ENCODE assay signal across 9 cellular contexts in the genomic region with DNA sequence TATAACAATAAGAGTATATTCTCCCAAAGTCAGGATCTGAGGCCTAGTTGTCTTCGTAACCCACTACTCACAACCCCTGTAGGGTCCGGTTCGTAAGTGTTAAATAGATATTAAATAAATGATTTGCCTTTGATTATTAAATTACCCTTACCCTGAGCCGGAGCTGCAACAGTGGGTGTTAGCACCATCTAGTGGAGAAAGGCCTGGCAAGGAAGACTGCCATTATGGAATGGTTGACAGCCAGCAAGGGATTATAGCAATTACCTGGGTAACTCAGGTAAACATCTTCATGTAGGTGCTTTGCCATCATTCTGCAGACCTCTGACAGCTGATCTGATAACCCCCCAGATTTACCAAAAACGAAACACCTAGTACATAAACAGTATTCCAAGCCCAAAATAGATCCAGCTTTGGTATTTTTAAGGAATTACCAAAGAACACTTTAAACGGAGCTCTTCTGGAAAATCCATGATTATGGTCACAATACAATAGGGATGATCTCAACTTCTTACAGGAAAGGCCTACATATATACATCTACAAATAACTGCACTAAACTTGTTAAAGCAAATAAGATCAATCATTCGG.
DNase-seq lines count a peak whose midpoint lies in the region; ATAC-seq, FAIRE-seq and TF ChIP-seq lines count a peak whose summit lies in the region.
"Had no signal": no experiment of that assay in that cellular context is flagged by ENCODE, and none has a peak within 500 bp of the region (broad histone marks: within the 10 kb centered on the region; RNA-seq: fewer than 3 reads in every experiment).

No MANE protein-coding gene starts in this region.

- H3K27ac ChIP-seq in right lobe of liver, result no peak overlapping the region

- intact Hi-C loops in right lobe of liver (cut with DNase I), result no loop called here

- H3K4me3 ChIP-seq in BJ (ENCODE audit: low read depth, low read length) (no peak overlapping the region), bronchial epithelial cell (ENCODE audit: low read depth, low read length) (no peak overlapping the region), right lobe of liver (no peak overlapping the region)

- CTCF ChIA-PET in BJ (lab: Yijun Ruan, JAX), result interaction anchor here (0.5 to 3.7 kb wide), 34 partner anchors 9 to 1356 kb away, joined by 3 to 26 read pairs (median 4); a partner anchor contains a TSS

- 47% methylated on average over 7 of the region's 7 CpGs for WGBS in right lobe of liver (ENCODE audit: insufficient coverage, low coverage, low lambda C conversion rate, missing lambda C conversion rate)

- TF ChIP-seq CTCF in BJ (IDR thresholded peaks at IDR 0.05; ENCODE audit: insufficient read depth, low read depth, low read length) (peak; percentile 88), GM13977 (IDR thresholded peaks at IDR 0.05; ENCODE audit: extremely low read depth, insufficient read depth, missing control alignments) (peak; percentile 74), bronchial epithelial cell (IDR thresholded peaks at IDR 0.05; ENCODE audit: insufficient read depth, low read length, severe bottlenecking) (peak; percentile 67), right lobe of liver (IDR thresholded peaks at IDR 0.05) (peak; percentile 70 to 88 (median 88))

- ATAC-seq in right lobe of liver, result peak; percentile 81 to 85 (median 84)
- no peak for ATAC-seq in HG02623 (IDR thresholded peaks at IDR 0.05; ENCODE audit: unreplicated experiment)

- no peak for FAIRE-seq in bronchial epithelial cell (lab: Jason Lieb, UNC)

- peaks cover 3% of the 10 kb centered on the region for H3K27me3 ChIP-seq in BJ (ENCODE audit: control insufficient read depth, insufficient read depth, low read length)
- H3K27me3 ChIP-seq in bronchial epithelial cell (ENCODE audit: control insufficient read depth, insufficient read depth, low read length), result no peaks in the 10 kb centered on the region
- H3K27me3 ChIP-seq in right lobe of liver, result no peaks in the 10 kb centered on the region

- POLR2A ChIA-PET in BJ (lab: Charles Lee), result no interaction called here

- H3K4me1 ChIP-seq in right lobe of liver, result no peaks in the 10 kb centered on the region

- DNase-seq in BJ (ENCODE audit: low read depth), result no peak
- no peak for DNase-seq in GM13977 (ENCODE audit: low spot score)
- peak; percentile 43 for DNase-seq in NCI-H69 (lab: John Stamatoyannopoulos, UW)
- DNase-seq in bronchial epithelial cell (ENCODE audit: low read depth), result peak; percentile 55
- peak in 1 of 3 donors; percentile 23 for DNase-seq in right lobe of liver
- DNase-seq in MV-4-11 (lab: John Stamatoyannopoulos, UW), result no peak
- no peak for DNase-seq in cerebellum (ENCODE audit: low spot score)
- DNase-seq: left cardiac atrium had no signal

- H3K9me3 ChIP-seq in right lobe of liver, result no peaks in the 10 kb centered on the region

- H3K36me3 ChIP-seq in BJ (ENCODE audit: control insufficient read depth, insufficient read depth, low read length) (no peaks in the 10 kb centered on the region), bronchial epithelial cell (ENCODE audit: control insufficient read depth, insufficient read depth, low read length) (no peaks in the 10 kb centered on the region), right lobe of liver (no peaks in the 10 kb centered on the region)

- in situ Hi-C loops in GM13977 (cut with MboI; ENCODE audit: low pct_unique_long_range_greater_than_20kb, low sequenced_read_pairs, unreplicated experiment), result no loop called here

- no peak for TF ChIP-seq POLR2A in right lobe of liver (IDR thresholded peaks at IDR 0.05)

Comparison
In these comparisons a context has a peak if more than half of its experiments do, and no peak if none do; other contexts are left out.
1. DNase-seq: peak in NCI-H69 (single experiment) and bronchial epithelial cell (single experiment); none in BJ (single experiment), GM13977 (single experiment), MV-4-11 (single experiment) and cerebellum (single experiment).
2. Peak in every context shown above with its lines, with median percentiles within 50 percentile points of each other: CTCF ChIP-seq.